In genomic region chr19:584240-585001, GRCh38 we compare ENCODE assay signal across 8 cellular contexts. TPM values are rescaled to one million over a fixed set of nuclear protein-coding genes. Genes with fewer than 3 reads are reported as not detected.
DNase-seq lines count a peak whose midpoint lies in the region; ATAC-seq and TF ChIP-seq lines count a peak whose summit lies in the region.

No MANE protein-coding gene starts in this region.

- peaks cover 18% of the 10 kb centered on the region for H3K27me3 ChIP-seq in ectodermal cell (ENCODE audit: control insufficient read depth, insufficient read depth, low read length, poor library complexity, severe bottlenecking)
- H3K27me3 ChIP-seq in thoracic aorta (replicated peaks; ENCODE audit: insufficient read depth), result peaks cover 5% of the 10 kb centered on the region

- peak overlapping the region; percentile 62 for H3K27ac ChIP-seq in ectodermal cell (ENCODE audit: insufficient read depth, low read depth, low read length, poor library complexity, severe bottlenecking)
- H3K27ac ChIP-seq in thoracic aorta, result no peak overlapping the region

- peak; percentile 69 for ATAC-seq in mucosa of descending colon
- no peak for ATAC-seq in thoracic aorta (ENCODE audit: insufficient number of reproducible peaks, low FRiP score, low read depth)

- intact Hi-C loops in mucosa of descending colon (cut with DNase I, micrococcal nuclease), result loop anchor here in 1 of 2 donors (10.0 kb wide), 1 partner anchor 150 kb away; no protein-coding TSS in a partner anchor

- 58% methylated on average over 38 of the region's 38 CpGs for WGBS in ectodermal cell, 2 experiments

- TF ChIP-seq CTCF in LNCaP clone FGC (IDR thresholded peaks at IDR 0.05; ENCODE audit: control insufficient read depth, extremely low read depth, insufficient read depth) (peak; percentile 71), mucosa of descending colon (IDR thresholded peaks at IDR 0.05) (peak; percentile 77), thoracic aorta (IDR thresholded peaks at IDR 0.05) (peak; percentile 54)

- H3K36me3 ChIP-seq in ectodermal cell (ENCODE audit: control insufficient read depth, insufficient read depth, low read length), result peaks cover 26% of the 10 kb centered on the region
- H3K36me3 ChIP-seq in mucosa of descending colon (ENCODE audit: low read depth), result peaks cover 12% of the 10 kb centered on the region
- H3K36me3 ChIP-seq in thoracic aorta, result peaks cover 34% of the 10 kb centered on the region

- no peaks in the 10 kb centered on the region for H3K9me3 ChIP-seq in ectodermal cell (ENCODE audit: control insufficient read depth, low read length)
- H3K9me3 ChIP-seq in mucosa of descending colon, result no peaks in the 10 kb centered on the region
- H3K9me3 ChIP-seq in thoracic aorta, result no peaks in the 10 kb centered on the region

- H3K4me1 ChIP-seq in ectodermal cell (ENCODE audit: control insufficient read depth, insufficient read depth, low read length) (no peaks in the 10 kb centered on the region), mucosa of descending colon (ENCODE audit: low read depth) (peaks cover 11% of the 10 kb centered on the region), thoracic aorta (ENCODE audit: control insufficient read depth in 1 of 2, low read depth in 2 of 2) (peaks cover 0 to 3% of the 10 kb centered on the region in 2 donors)

- H3K4me3 ChIP-seq in LNCaP clone FGC (ENCODE audit: low read depth, low read length) (no peak overlapping the region), ectodermal cell (ENCODE audit: insufficient read depth, low read depth, low read length) (no peak overlapping the region), mucosa of descending colon (no peak overlapping the region), thoracic aorta (no peak overlapping the region)

- peak; percentile 49 for DNase-seq in EH (ENCODE audit: low read depth)
- DNase-seq in LNCaP clone FGC (ENCODE audit: low read depth), result no peak
- DNase-seq in activated CD4-positive, alpha-beta T cell treated with anti-CD3 and anti-CD28 coated beads, Interleukin-2, amount 50 U/mL, for 48 hours, result peak; percentile 64 to 69
- DNase-seq in mucosa of descending colon, result peak in 2 of 3 donors; percentile 46 to 68
- DNase-seq in thoracic aorta (ENCODE audit: low spot score), result no peak
- no peak for DNase-seq in T1000 (lab: John Stamatoyannopoulos, UW)
- no peak for DNase-seq in NK-92 treated with Interleukin-12 subunit alpha and Interleukin-12 subunit beta, amount 100 ng/mL, for 24 hours (lab: John Stamatoyannopoulos, UW)

RNA-seq across cellular contexts. Expression of gene HCN2, which starts 5.3 kb away (rescaled TPM):
- 0.41 TPM for polyA plus RNA-seq in ectodermal cell (2013, experiment 1 of 4)
- 0.89 TPM for polyA plus RNA-seq in ectodermal cell (2013, experiment 2 of 4)
- 0.64 TPM for polyA plus RNA-seq in ectodermal cell (2013, experiment 3 of 4)
- polyA plus RNA-seq in ectodermal cell (2013, experiment 4 of 4), result 0.49 TPM
- total RNA-seq in mucosa of descending colon (under 1 TPM; 0.12 to 0.89 (median 0.17) TPM), thoracic aorta (not detected)

RNA-seq across cellular contexts. Expression of gene BSG, which starts 12.0 kb away (rescaled TPM):
- polyA plus RNA-seq in ectodermal cell (2013, experiment 1 of 4), result 864 TPM
- polyA plus RNA-seq in ectodermal cell (2013, experiment 2 of 4), result 896 TPM
- polyA plus RNA-seq in ectodermal cell (2013, experiment 3 of 4), result 649 TPM
- 707 TPM for polyA plus RNA-seq in ectodermal cell (2013, experiment 4 of 4)
- total RNA-seq in mucosa of descending colon (1,000 to 10,000 TPM in 1 of 3 donors, 100 to 1,000 TPM in 2; 695 to 1,536 (median 896) TPM), thoracic aorta (100 to 1,000 TPM; 344 to 575 TPM)

RNA-seq across cellular contexts. Expression of gene GZMM, which starts 40.6 kb away (rescaled TPM):
- not detected for polyA plus RNA-seq in ectodermal cell (2013, experiment 1 of 4)
- not detected for polyA plus RNA-seq in ectodermal cell (2013, experiment 2 of 4)
- polyA plus RNA-seq in ectodermal cell (2013, experiment 3 of 4), result not detected
- not detected for polyA plus RNA-seq in ectodermal cell (2013, experiment 4 of 4)
- total RNA-seq in mucosa of descending colon (1 to 10 TPM in 2 of 3 donors, under 1 TPM in 1; 0.76 to 1.4 (median 1.4) TPM), thoracic aorta (under 1 TPM in 1 of 2 donors, not detected in 1; 0.54 TPM)

RNA-seq across cellular contexts. Expression of gene POLRMT, which starts 48.9 kb away (rescaled TPM):
- 67.1 TPM for polyA plus RNA-seq in ectodermal cell (2013, experiment 1 of 4)
- 67.3 TPM for polyA plus RNA-seq in ectodermal cell (2013, experiment 2 of 4)
- polyA plus RNA-seq in ectodermal cell (2013, experiment 3 of 4), result 49.6 TPM
- polyA plus RNA-seq in ectodermal cell (2013, experiment 4 of 4), result 56.8 TPM
- total RNA-seq in mucosa of descending colon (10 to 100 TPM; 48.3 to 61.1 (median 51.1) TPM), thoracic aorta (10 to 100 TPM; 23.8 to 30.9 TPM)

RNA-seq across cellular contexts. Expression of gene CDC34, which starts 52.9 kb away (rescaled TPM):
- 121 TPM for polyA plus RNA-seq in ectodermal cell (2013, experiment 1 of 4)
- polyA plus RNA-seq in ectodermal cell (2013, experiment 2 of 4), result 110 TPM
- polyA plus RNA-seq in ectodermal cell (2013, experiment 3 of 4), result 105 TPM
- 117 TPM for polyA plus RNA-seq in ectodermal cell (2013, experiment 4 of 4)
- total RNA-seq in mucosa of descending colon (10 to 100 TPM; 64.6 to 78.0 (median 71.2) TPM), thoracic aorta (10 to 100 TPM; 40.2 to 86.2 TPM)

Comparison
In these comparisons a context has a peak if more than half of its experiments do, and no peak if none do; other contexts are left out.
1. DNase-seq: peak in EH (single experiment), activated CD4-positive, alpha-beta T cell treated with anti-CD3 and anti-CD28 coated beads, Interleukin-2, amount 50 U/mL, for 48 hours (2 of 2) and mucosa of descending colon (2 of 3); none in LNCaP clone FGC (single experiment), thoracic aorta (single experiment), T1000 (single experiment) and NK-92 treated with Interleukin-12 subunit alpha and Interleukin-12 subunit beta, amount 100 ng/mL, for 24 hours (single experiment).
2. Peak in every context shown above with its lines, with median percentiles within 50 percentile points of each other: CTCF ChIP-seq.